Comparison of ENCODE assay signal across 1 cellular context in genomic region chr1:155976062-155976912, GRCh38.
TF ChIP-seq lines count a peak whose summit lies in the region.

No MANE protein-coding gene starts in this region.

TF ChIP-seq in HEK293, 187 proteins besides CTCF, POLR2A, EP300 and RAD21 (continued from another document and continues in another):
- TF ChIP-seq ZIC2 (tag by site-specific recombination; IDR thresholded peaks at IDR 0.05) = peak; percentile 92
- no peak for TF ChIP-seq REPIN1 (tag by site-specific recombination; IDR thresholded peaks at IDR 0.05; ENCODE audit: low read depth)
- no peak for TF ChIP-seq ZSCAN16 (tag by site-specific recombination; IDR thresholded peaks at IDR 0.05)
- TF ChIP-seq ZNF138 (tag by site-specific recombination; IDR thresholded peaks at IDR 0.05; ENCODE audit: borderline replicate concordance) = no peak
- no peak for TF ChIP-seq ZNF155 (tag by site-specific recombination; IDR thresholded peaks at IDR 0.05)
- TF ChIP-seq, protein P1, sequence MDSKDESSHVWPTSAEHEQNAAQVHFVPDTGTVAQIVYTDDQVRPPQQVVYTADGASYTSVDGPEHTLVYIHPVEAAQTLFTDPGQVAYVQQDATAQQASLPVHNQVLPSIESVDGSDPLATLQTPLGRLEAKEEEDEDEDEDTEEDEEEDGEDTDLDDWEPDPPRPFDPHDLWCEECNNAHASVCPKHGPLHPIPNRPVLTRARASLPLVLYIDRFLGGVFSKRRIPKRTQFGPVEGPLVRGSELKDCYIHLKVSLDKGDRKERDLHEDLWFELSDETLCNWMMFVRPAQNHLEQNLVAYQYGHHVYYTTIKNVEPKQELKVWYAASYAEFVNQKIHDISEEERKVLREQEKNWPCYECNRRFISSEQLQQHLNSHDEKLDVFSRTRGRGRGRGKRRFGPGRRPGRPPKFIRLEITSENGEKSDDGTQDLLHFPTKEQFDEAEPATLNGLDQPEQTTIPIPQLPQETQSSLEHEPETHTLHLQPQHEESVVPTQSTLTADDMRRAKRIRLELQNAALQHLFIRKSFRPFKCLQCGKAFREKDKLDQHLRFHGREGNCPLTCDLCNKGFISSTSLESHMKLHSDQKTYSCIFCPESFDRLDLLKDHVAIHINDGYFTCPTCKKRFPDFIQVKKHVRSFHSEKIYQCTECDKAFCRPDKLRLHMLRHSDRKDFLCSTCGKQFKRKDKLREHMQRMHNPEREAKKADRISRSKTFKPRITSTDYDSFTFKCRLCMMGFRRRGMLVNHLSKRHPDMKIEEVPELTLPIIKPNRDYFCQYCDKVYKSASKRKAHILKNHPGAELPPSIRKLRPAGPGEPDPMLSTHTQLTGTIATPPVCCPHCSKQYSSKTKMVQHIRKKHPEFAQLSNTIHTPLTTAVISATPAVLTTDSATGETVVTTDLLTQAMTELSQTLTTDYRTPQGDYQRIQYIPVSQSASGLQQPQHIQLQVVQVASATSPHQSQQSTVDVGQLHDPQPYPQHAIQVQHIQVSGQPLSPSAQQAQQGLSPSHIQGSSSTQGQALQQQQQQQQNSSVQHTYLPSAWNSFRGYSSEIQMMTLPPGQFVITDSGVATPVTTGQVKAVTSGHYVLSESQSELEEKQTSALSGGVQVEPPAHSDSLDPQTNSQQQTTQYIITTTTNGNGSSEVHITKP (tag by site-specific recombination; IDR thresholded peaks at IDR 0.05) = peak; percentile 78
- no peak for TF ChIP-seq PRDM2 (tag by site-specific recombination; IDR thresholded peaks at IDR 0.05; ENCODE audit: borderline replicate concordance)
- TF ChIP-seq, protein P2, sequence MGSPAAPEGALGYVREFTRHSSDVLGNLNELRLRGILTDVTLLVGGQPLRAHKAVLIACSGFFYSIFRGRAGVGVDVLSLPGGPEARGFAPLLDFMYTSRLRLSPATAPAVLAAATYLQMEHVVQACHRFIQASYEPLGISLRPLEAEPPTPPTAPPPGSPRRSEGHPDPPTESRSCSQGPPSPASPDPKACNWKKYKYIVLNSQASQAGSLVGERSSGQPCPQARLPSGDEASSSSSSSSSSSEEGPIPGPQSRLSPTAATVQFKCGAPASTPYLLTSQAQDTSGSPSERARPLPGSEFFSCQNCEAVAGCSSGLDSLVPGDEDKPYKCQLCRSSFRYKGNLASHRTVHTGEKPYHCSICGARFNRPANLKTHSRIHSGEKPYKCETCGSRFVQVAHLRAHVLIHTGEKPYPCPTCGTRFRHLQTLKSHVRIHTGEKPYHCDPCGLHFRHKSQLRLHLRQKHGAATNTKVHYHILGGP (tag by site-specific recombination; IDR thresholded peaks at IDR 0.05) = no peak
- TF ChIP-seq, protein P3, sequence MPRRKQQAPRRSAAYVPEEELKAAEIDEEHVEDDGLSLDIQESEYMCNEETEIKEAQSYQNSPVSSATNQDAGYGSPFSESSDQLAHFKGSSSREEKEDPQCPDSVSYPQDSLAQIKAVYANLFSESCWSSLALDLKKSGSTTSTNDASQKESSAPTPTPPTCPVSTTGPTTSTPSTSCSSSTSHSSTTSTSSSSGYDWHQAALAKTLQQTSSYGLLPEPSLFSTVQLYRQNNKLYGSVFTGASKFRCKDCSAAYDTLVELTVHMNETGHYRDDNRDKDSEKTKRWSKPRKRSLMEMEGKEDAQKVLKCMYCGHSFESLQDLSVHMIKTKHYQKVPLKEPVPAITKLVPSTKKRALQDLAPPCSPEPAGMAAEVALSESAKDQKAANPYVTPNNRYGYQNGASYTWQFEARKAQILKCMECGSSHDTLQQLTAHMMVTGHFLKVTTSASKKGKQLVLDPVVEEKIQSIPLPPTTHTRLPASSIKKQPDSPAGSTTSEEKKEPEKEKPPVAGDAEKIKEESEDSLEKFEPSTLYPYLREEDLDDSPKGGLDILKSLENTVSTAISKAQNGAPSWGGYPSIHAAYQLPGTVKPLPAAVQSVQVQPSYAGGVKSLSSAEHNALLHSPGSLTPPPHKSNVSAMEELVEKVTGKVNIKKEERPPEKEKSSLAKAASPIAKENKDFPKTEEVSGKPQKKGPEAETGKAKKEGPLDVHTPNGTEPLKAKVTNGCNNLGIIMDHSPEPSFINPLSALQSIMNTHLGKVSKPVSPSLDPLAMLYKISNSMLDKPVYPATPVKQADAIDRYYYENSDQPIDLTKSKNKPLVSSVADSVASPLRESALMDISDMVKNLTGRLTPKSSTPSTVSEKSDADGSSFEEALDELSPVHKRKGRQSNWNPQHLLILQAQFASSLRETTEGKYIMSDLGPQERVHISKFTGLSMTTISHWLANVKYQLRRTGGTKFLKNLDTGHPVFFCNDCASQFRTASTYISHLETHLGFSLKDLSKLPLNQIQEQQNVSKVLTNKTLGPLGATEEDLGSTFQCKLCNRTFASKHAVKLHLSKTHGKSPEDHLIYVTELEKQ (tag by site-specific recombination; IDR thresholded peaks at IDR 0.05; ENCODE audit: borderline replicate concordance) = no peak
- no peak for TF ChIP-seq ZNF544 (tag by site-specific recombination; IDR thresholded peaks at IDR 0.05)
- no peak for TF ChIP-seq SALL2 (tag by site-specific recombination; IDR thresholded peaks at IDR 0.05; ENCODE audit: borderline replicate concordance)
- TF ChIP-seq OSR2 (tag by site-specific recombination; IDR thresholded peaks at IDR 0.05) = no peak
- no peak for TF ChIP-seq YY1 (tag by site-specific recombination; IDR thresholded peaks at IDR 0.05)
- TF ChIP-seq, protein P4, sequence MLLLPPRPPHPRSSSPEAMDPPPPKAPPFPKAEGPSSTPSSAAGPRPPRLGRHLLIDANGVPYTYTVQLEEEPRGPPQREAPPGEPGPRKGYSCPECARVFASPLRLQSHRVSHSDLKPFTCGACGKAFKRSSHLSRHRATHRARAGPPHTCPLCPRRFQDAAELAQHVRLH (tag by site-specific recombination; IDR thresholded peaks at IDR 0.05) = no peak
- no peak for TF ChIP-seq ZNF391 (tag by site-specific recombination; IDR thresholded peaks at IDR 0.05; ENCODE audit: borderline replicate concordance, low read depth)
- no peak for TF ChIP-seq ZNF76 (tag by site-specific recombination; IDR thresholded peaks at IDR 0.05; ENCODE audit: borderline replicate concordance, low read depth)
- no peak for TF ChIP-seq ZNF549 (tag by site-specific recombination; IDR thresholded peaks at IDR 0.05)
- TF ChIP-seq ZSCAN4 (tag by site-specific recombination; IDR thresholded peaks at IDR 0.05) = no peak
- TF ChIP-seq, protein P5, sequence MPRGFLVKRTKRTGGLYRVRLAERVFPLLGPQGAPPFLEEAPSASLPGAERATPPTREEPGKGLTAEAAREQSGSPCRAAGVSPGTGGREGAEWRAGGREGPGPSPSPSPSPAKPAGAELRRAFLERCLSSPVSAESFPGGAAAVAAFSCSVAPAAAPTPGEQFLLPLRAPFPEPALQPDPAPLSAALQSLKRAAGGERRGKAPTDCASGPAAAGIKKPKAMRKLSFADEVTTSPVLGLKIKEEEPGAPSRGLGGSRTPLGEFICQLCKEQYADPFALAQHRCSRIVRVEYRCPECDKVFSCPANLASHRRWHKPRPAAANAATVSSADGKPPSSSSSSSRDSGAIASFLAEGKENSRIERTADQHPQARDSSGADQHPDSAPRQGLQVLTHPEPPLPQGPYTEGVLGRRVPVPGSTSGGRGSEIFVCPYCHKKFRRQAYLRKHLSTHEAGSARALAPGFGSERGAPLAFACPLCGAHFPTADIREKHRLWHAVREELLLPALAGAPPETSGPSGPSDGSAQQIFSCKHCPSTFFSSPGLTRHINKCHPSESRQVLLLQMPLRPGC (tag by site-specific recombination; IDR thresholded peaks at IDR 0.05) = 0 out of 2 replicates have a peak, but pooled peaks have one; percentile 24
- peak; percentile 72 for TF ChIP-seq ZBTB8A (tag by site-specific recombination; IDR thresholded peaks at IDR 0.05)
- TF ChIP-seq ZNF175 (tag by site-specific recombination; IDR thresholded peaks at IDR 0.05) = no peak
- TF ChIP-seq ZNF701 (tag by site-specific recombination; IDR thresholded peaks at IDR 0.05) = no peak
- peak; percentile 93 for TF ChIP-seq GLIS1 (tag by site-specific recombination; IDR thresholded peaks at IDR 0.05)
- TF ChIP-seq, protein P6, sequence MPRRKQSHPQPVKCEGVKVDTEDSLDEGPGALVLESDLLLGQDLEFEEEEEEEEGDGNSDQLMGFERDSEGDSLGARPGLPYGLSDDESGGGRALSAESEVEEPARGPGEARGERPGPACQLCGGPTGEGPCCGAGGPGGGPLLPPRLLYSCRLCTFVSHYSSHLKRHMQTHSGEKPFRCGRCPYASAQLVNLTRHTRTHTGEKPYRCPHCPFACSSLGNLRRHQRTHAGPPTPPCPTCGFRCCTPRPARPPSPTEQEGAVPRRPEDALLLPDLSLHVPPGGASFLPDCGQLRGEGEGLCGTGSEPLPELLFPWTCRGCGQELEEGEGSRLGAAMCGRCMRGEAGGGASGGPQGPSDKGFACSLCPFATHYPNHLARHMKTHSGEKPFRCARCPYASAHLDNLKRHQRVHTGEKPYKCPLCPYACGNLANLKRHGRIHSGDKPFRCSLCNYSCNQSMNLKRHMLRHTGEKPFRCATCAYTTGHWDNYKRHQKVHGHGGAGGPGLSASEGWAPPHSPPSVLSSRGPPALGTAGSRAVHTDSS (tag by site-specific recombination; IDR thresholded peaks at IDR 0.05) = no peak
- TF ChIP-seq KLF9 (tag by site-specific recombination; IDR thresholded peaks at IDR 0.05; ENCODE audit: low read depth) = no peak; the same call in 1 of the 2 replicates
- no peak for TF ChIP-seq ZNF10 (tag by site-specific recombination; IDR thresholded peaks at IDR 0.05)
- no peak for TF ChIP-seq ZNF140 (tag by site-specific recombination; IDR thresholded peaks at IDR 0.05)
- TF ChIP-seq EGR2 (tag by site-specific recombination; IDR thresholded peaks at IDR 0.05; ENCODE audit: low read depth) = peak; percentile 98
- TF ChIP-seq TRIM28 (IDR thresholded peaks at IDR 0.05; ENCODE audit: borderline replicate concordance, low read length) = no peak; the same call in 1 of the 2 replicates
